In the genomic region with DNA sequence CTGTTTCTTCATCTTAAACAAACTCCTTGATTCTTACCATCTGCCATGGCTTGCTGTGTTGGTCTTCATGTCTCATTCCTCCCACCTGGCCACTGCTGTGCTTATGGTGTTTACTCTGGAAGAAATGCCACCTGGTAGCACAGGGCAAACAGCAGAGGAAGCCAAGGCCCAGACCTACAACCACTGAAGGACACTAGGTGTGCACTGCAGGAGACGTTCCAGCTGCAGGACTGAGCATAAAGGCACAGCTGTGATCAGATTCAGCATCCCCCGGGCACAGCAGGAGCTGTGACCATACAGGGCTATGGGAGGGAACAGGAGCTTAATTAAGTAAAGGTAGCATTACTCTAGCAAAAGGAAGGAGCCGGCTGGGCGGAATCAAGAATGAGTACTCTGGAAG, we compare ENCODE assay signal across 26 cellular contexts. TPM values are rescaled to one million over a fixed set of nuclear protein-coding genes. Genes with fewer than 3 reads are reported as not detected.
DNase-seq lines count a peak whose midpoint lies in the region; ATAC-seq and TF ChIP-seq lines count a peak whose summit lies in the region.
"Had no signal": no experiment of that assay in that cellular context is flagged by ENCODE, and none has a peak within 500 bp of the region (broad histone marks: within the 10 kb centered on the region; RNA-seq: fewer than 3 reads in every experiment).

No MANE protein-coding gene starts in this region.

- no peaks in the 10 kb centered on the region for H3K27me3 Mint-ChIP-seq in WTC11 (ENCODE audit: low read depth)
- peaks cover 9% of the 10 kb centered on the region for H3K27me3 Mint-ChIP-seq in progenitor cell of endocrine pancreas

- intact Hi-C loops in cardiac septum (cut with DNase I), result no loop called here

- ATAC-seq in WTC11, result peak; percentile 53
- ATAC-seq in GM18502 (IDR thresholded peaks at IDR 0.05; ENCODE audit: poor library complexity, unreplicated experiment), result no peak
- ATAC-seq: A549, GM12878, heart left ventricle, lower lobe of right lung, natural killer cell, Panc1 had no signal

- H3K4me3 Mint-ChIP-seq in WTC11 (no peak overlapping the region), progenitor cell of endocrine pancreas (ENCODE audit: low read depth) (no peak overlapping the region)
- H3K4me3 Mint-ChIP-seq: activated naive CD4-positive, alpha-beta T cell treated with anti-CD3 and anti-CD28 coated beads, Interleukin-2, amount 50 U/mL, for 24 hours; CD4-positive, CD25-positive, alpha-beta regulatory T cell; natural killer cell had no signal

- TF ChIP-seq CTCF in WTC11 (IDR thresholded peaks at IDR 0.05) (no peak), progenitor cell of endocrine pancreas (IDR thresholded peaks at IDR 0.05; ENCODE audit: unreplicated experiment) (no peak)

- DNase-seq in NCI-H748 (lab: John Stamatoyannopoulos, UW; ENCODE audit: unreplicated experiment), result peak; percentile 60
- no peak for DNase-seq in NCI-H748 treated with DMSO at 0.1 percent for 48 hours (lab: John Stamatoyannopoulos, UW)
- DNase-seq in NCI-H2029 treated with DMSO at 0.1 percent for 48 hours (lab: John Stamatoyannopoulos, UW), result peak; percentile 22
- DNase-seq in WTC11 (ENCODE audit: low spot score), result no peak
- no peak for DNase-seq in midbrain (lab: John Stamatoyannopoulos, UW)
- DNase-seq in progenitor cell of endocrine pancreas (ENCODE audit: low spot score, unreplicated experiment), result no peak
- no peak for DNase-seq in cardiac septum (ENCODE audit: low spot score)
- DNase-seq: activated CD4-positive, alpha-beta T cell treated with anti-CD3 and anti-CD28 coated beads for 4 hours; activated T-cell treated with anti-CD3 and anti-CD28 coated beads for 4 hours; AML-193; amniotic stem cell; CD4-positive, CD25-positive, alpha-beta regulatory T cell; foreskin melanocyte; heart left ventricle; kidney glomerular epithelial cell; lower lobe of right lung; natural killer cell; NCI-H1048; Right ventricle myocardium superior; stimulated activated naive CD4-positive, alpha-beta T cell treated with Interleukin-2 at 50 U/mL for 16 hours; T-helper 9 cell had no signal

- POLR2A ChIA-PET in WTC11 (lab: Charles Lee), result no interaction called here

- no peaks in the 10 kb centered on the region for H3K36me3 Mint-ChIP-seq in WTC11
- H3K36me3 Mint-ChIP-seq in progenitor cell of endocrine pancreas (ENCODE audit: insufficient read depth), result no peaks in the 10 kb centered on the region
- H3K36me3 Mint-ChIP-seq: activated naive CD4-positive, alpha-beta T cell treated with anti-CD3 and anti-CD28 coated beads, Interleukin-2, amount 50 U/mL, for 24 hours; CD4-positive, CD25-positive, alpha-beta regulatory T cell; natural killer cell had no signal

- H3K9me3 Mint-ChIP-seq in WTC11, result no peaks in the 10 kb centered on the region
- H3K9me3 Mint-ChIP-seq in progenitor cell of endocrine pancreas (ENCODE audit: low read depth), result no peaks in the 10 kb centered on the region
- H3K9me3 Mint-ChIP-seq: activated naive CD4-positive, alpha-beta T cell treated with anti-CD3 and anti-CD28 coated beads, Interleukin-2, amount 50 U/mL, for 24 hours; CD4-positive, CD25-positive, alpha-beta regulatory T cell; natural killer cell had no signal

- H3K27ac Mint-ChIP-seq in WTC11 (no peak overlapping the region), progenitor cell of endocrine pancreas (no peak overlapping the region)
- H3K27ac Mint-ChIP-seq: natural killer cell had no signal

- H3K4me1 Mint-ChIP-seq in WTC11 (peaks cover 6% of the 10 kb centered on the region), progenitor cell of endocrine pancreas (ENCODE audit: low read depth) (no peaks in the 10 kb centered on the region)
- H3K4me1 Mint-ChIP-seq: activated naive CD4-positive, alpha-beta T cell treated with anti-CD3 and anti-CD28 coated beads, Interleukin-2, amount 50 U/mL, for 24 hours; CD4-positive, CD25-positive, alpha-beta regulatory T cell; natural killer cell had no signal

- CTCF ChIA-PET in WTC11 (lab: Charles Lee), result interaction anchor here (1.0 to 3.9 kb wide), 2 partner anchors 9 to 67 kb away, joined by 3 to 15 read pairs; no protein-coding TSS in a partner anchor

TF ChIP-seq in WTC11, 78 proteins besides CTCF, POLR2A, EP300 and RAD21:
- TF ChIP-seq, protein P1, sequence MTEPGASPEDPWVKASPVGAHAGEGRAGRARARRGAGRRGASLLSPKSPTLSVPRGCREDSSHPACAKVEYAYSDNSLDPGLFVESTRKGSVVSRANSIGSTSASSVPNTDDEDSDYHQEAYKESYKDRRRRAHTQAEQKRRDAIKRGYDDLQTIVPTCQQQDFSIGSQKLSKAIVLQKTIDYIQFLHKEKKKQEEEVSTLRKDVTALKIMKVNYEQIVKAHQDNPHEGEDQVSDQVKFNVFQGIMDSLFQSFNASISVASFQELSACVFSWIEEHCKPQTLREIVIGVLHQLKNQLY (CRISPR knock-in tag; IDR thresholded peaks at IDR 0.05), result no peak
- peak; percentile 76 for TF ChIP-seq ZNF423 (CRISPR knock-in tag; IDR thresholded peaks at IDR 0.05)

RNA-seq across cellular contexts. Expression of a gene that starts 12.6 kb away (rescaled TPM):
- 48.6 to 55.5 TPM (median 50.4 TPM) in 3 replicates for total RNA-seq in WTC11 (2021)
- total RNA-seq in progenitor cell of endocrine pancreas, result 64.1 and 64.9 TPM in 2 replicates
- 14.8 TPM for total RNA-seq in cardiac septum

Comparison
In these comparisons a context has a peak if more than half of its experiments do, and no peak if none do; other contexts are left out.
1. DNase-seq: peak in NCI-H748 (single experiment) and NCI-H2029 treated with DMSO at 0.1 percent for 48 hours (single experiment); none in NCI-H748 treated with DMSO at 0.1 percent for 48 hours (single experiment), WTC11 (single experiment), midbrain (single experiment), progenitor cell of endocrine pancreas (single experiment) and cardiac septum (single experiment).